In genomic region chr11:68076371-68077042, GRCh38 we compare ENCODE assay signal across 13 cellular contexts. TPM values are rescaled to one million over a fixed set of nuclear protein-coding genes. Genes with fewer than 3 reads are reported as not detected.
A peak's percentile ranks its signal among the peaks of the same experiment; 100 is the strongest.
DNase-seq lines count a peak whose midpoint lies in the region; ATAC-seq and TF ChIP-seq lines count a peak whose summit lies in the region.
"Had no signal": no experiment of that assay in that cellular context is flagged by ENCODE, and none has a peak within 500 bp of the region (broad histone marks: within the 10 kb centered on the region; RNA-seq: fewer than 3 reads in every experiment).

No MANE protein-coding gene starts in this region.

- H4K8ac ChIP-seq in H9 (replicated peaks; ENCODE audit: insufficient read length, low read depth, low read length): no peak overlapping the region

- H3K9ac ChIP-seq in H9 (ENCODE audit: extremely low read depth, insufficient read length, low read length): no peak overlapping the region

- ATAC-seq in body of pancreas (no peak), left lung (peak; percentile 51)

- H3K4me1 Mint-ChIP-seq in H9: no peaks in the 10 kb centered on the region
- no peaks in the 10 kb centered on the region for H3K4me1 Mint-ChIP-seq in activated naive CD4-positive, alpha-beta T cell treated with anti-CD3 and anti-CD28 coated beads, Interleukin-2, amount 10 ng/mL, durations not matched to agents 7 days and 5 days
- H3K4me1 Mint-ChIP-seq in T-helper 2 cell treated with Interferon-gamma antibody and Interleukin-4, amounts not matched to agents 5 μg/mL and 100 μg/mL, for 36 hours (ENCODE audit: low read depth): no peaks in the 10 kb centered on the region

- no peak overlapping the region for H2BK120ac ChIP-seq in H9 (ENCODE audit: low read depth, low read length, poor library complexity, severe bottlenecking)

- no peaks in the 10 kb centered on the region for H3K23me2 ChIP-seq in H9 (ENCODE audit: insufficient read length, low read depth, low read length, poor library complexity, severe bottlenecking)

- H3K18ac ChIP-seq in H9 (ENCODE audit: insufficient read length, low read depth, low read length): no peak overlapping the region

- no peaks in the 10 kb centered on the region for H3K9me3 ChIP-seq in AG04450 (ENCODE audit: control insufficient read depth, insufficient read depth, low read length)
- H3K9me3 ChIP-seq in H9 (ENCODE audit: control insufficient read depth, low read depth, low read length): no peaks in the 10 kb centered on the region
- no peaks in the 10 kb centered on the region for H3K9me3 ChIP-seq in body of pancreas
- H3K9me3 ChIP-seq in left lung: no peaks in the 10 kb centered on the region
- no peaks in the 10 kb centered on the region for H3K9me3 ChIP-seq in stomach
- H3K9me3 ChIP-seq: vagina had no signal

- H3K36me3 Mint-ChIP-seq in H9 (ENCODE audit: insufficient read depth in 1 of 3, low read depth in 3 of 3): peaks cover 22 to 76% (median 52%) of the 10 kb centered on the region in 3 experiments
- H3K36me3 Mint-ChIP-seq in activated naive CD4-positive, alpha-beta T cell treated with anti-CD3 and anti-CD28 coated beads, Interleukin-2, amount 10 ng/mL, durations not matched to agents 7 days and 5 days: no peaks in the 10 kb centered on the region
- H3K36me3 Mint-ChIP-seq in T-helper 2 cell treated with Interferon-gamma antibody and Interleukin-4, amounts not matched to agents 5 μg/mL and 100 μg/mL, for 36 hours (ENCODE audit: low read depth): peaks cover 4% of the 10 kb centered on the region

- no peak overlapping the region for H3K14ac ChIP-seq in H9 (ENCODE audit: insufficient read depth, low read length)

- H2BK12ac ChIP-seq in H9 (ENCODE audit: insufficient read length, low read depth, low read length): no peak overlapping the region

- POLR2A ChIA-PET in AG04450 (lab: Yijun Ruan, JAX): interaction anchor here (0.7 kb wide), 1 partner anchor 30 kb away, joined by 3 read pairs; no protein-coding TSS in a partner anchor

- H3K56ac ChIP-seq in H9 (ENCODE audit: insufficient read length, low read depth, low read length): no peak overlapping the region

- no peaks in the 10 kb centered on the region for H4K20me1 ChIP-seq in H9 (ENCODE audit: control insufficient read depth, insufficient read depth, insufficient read length)

- H2BK15ac ChIP-seq in H9 (ENCODE audit: low read depth, low read length): no peak overlapping the region

- H3K79me1 ChIP-seq in H9 (ENCODE audit: insufficient read depth, low read depth, low read length, poor library complexity, severe bottlenecking): peaks cover 3% of the 10 kb centered on the region

- no peak overlapping the region for H2BK20ac ChIP-seq in H9 (ENCODE audit: low read depth, low read length, poor library complexity, severe bottlenecking)

- no peaks in the 10 kb centered on the region for H3K27me3 Mint-ChIP-seq in H9 (ENCODE audit: low read depth)
- no peaks in the 10 kb centered on the region for H3K27me3 Mint-ChIP-seq in activated naive CD4-positive, alpha-beta T cell treated with anti-CD3 and anti-CD28 coated beads, Interleukin-2, amount 10 ng/mL, durations not matched to agents 7 days and 5 days
- no peaks in the 10 kb centered on the region for H3K27me3 Mint-ChIP-seq in T-helper 2 cell treated with Interferon-gamma antibody and Interleukin-4, amounts not matched to agents 5 μg/mL and 100 μg/mL, for 36 hours (ENCODE audit: low read depth)

- no peak overlapping the region for H3K4me2 ChIP-seq in H9 (ENCODE audit: insufficient read depth, insufficient read length, low read length)

- no peak overlapping the region for H3K27ac ChIP-seq in AG04450 (ENCODE audit: low read depth, low read length)
- no peak overlapping the region for H3K27ac ChIP-seq in H9 (ENCODE audit: insufficient read length, low read depth, low read length)
- H3K27ac ChIP-seq in body of pancreas: no peak overlapping the region
- no peak overlapping the region for H3K27ac ChIP-seq in left lung
- peak overlapping the region in 2 of 5 donors; percentile 40 to 46 for H3K27ac ChIP-seq in stomach
- H3K27ac ChIP-seq: vagina had no signal

- TF ChIP-seq POLR2A in body of pancreas (IDR thresholded peaks at IDR 0.05): no peak
- TF ChIP-seq POLR2A in stomach (IDR thresholded peaks at IDR 0.05): no peak

- no peak overlapping the region for H3K4me3 ChIP-seq in AG04450 (ENCODE audit: low read depth, low read length)
- H3K4me3 ChIP-seq in body of pancreas: no peak overlapping the region
- no peak overlapping the region for H3K4me3 ChIP-seq in left lung
- H3K4me3 ChIP-seq in stomach: no peak overlapping the region
- H3K4me3 ChIP-seq: vagina had no signal

- no peak for DNase-seq in AG04450 (ENCODE audit: low read depth, low spot score)
- no peak for DNase-seq in H9
- DNase-seq in body of pancreas: peak in 1 of 4 donors; percentile 44
- DNase-seq in left lung: no peak
- DNase-seq in stomach: no peak
- DNase-seq in activated naive CD4-positive, alpha-beta T cell treated with anti-CD3 and anti-CD28 coated beads, Interleukin-2, amount 10 ng/mL, durations not matched to agents 7 days and 5 days: no peak
- no peak for DNase-seq in T-helper 2 cell treated with Interferon-gamma antibody and Interleukin-4, amounts not matched to agents 5 μg/mL and 100 μg/mL, for 36 hours (ENCODE audit: low spot score)
- no peak for DNase-seq in NCI-H510A treated with DMSO at 0.1 percent for 48 hours (lab: John Stamatoyannopoulos, UW)
- DNase-seq: activated CD8-positive, alpha-beta memory T cell treated with anti-CD3 and anti-CD28 coated beads, Interleukin-2, amount 50 U/mL, for 48 hours; cortex of kidney; EL; T1000 had no signal

- no peak overlapping the region for H4K5ac ChIP-seq in H9 (ENCODE audit: insufficient read length, low read depth, low read length)

- peaks cover 7% of the 10 kb centered on the region for H3K79me2 ChIP-seq in H9 (ENCODE audit: insufficient read depth, low read length)

- H3K27ac Mint-ChIP-seq in H9: peak overlapping the region in 2 of 3 experiments; percentile 38; a peak in 2 of 7 replicates
- no peak overlapping the region for H3K27ac Mint-ChIP-seq in activated naive CD4-positive, alpha-beta T cell treated with anti-CD3 and anti-CD28 coated beads, Interleukin-2, amount 10 ng/mL, durations not matched to agents 7 days and 5 days
- H3K27ac Mint-ChIP-seq in T-helper 2 cell treated with Interferon-gamma antibody and Interleukin-4, amounts not matched to agents 5 μg/mL and 100 μg/mL, for 36 hours: no peak overlapping the region

- H4K91ac ChIP-seq in H9 (ENCODE audit: insufficient read length, low read depth, low read length): no peak overlapping the region

- H3K4me3 Mint-ChIP-seq in H9: no peak overlapping the region
- no peak overlapping the region for H3K4me3 Mint-ChIP-seq in activated naive CD4-positive, alpha-beta T cell treated with anti-CD3 and anti-CD28 coated beads, Interleukin-2, amount 10 ng/mL, durations not matched to agents 7 days and 5 days
- H3K4me3 Mint-ChIP-seq in T-helper 2 cell treated with Interferon-gamma antibody and Interleukin-4, amounts not matched to agents 5 μg/mL and 100 μg/mL, for 36 hours: no peak overlapping the region

- H3K27me3 ChIP-seq in AG04450 (ENCODE audit: control insufficient read depth, insufficient read depth, low read length) (no peaks in the 10 kb centered on the region), H9 (ENCODE audit: insufficient read depth, low read length) (no peaks in the 10 kb centered on the region), body of pancreas (no peaks in the 10 kb centered on the region), left lung (no peaks in the 10 kb centered on the region), stomach (no peaks in the 10 kb centered on the region)
- H3K27me3 ChIP-seq: vagina had no signal

- H3K4me1 ChIP-seq in H9 (ENCODE audit: insufficient read depth, low read length): no peaks in the 10 kb centered on the region
- H3K4me1 ChIP-seq in body of pancreas: peaks cover 32% of the 10 kb centered on the region
- H3K4me1 ChIP-seq in left lung: no peaks in the 10 kb centered on the region
- H3K4me1 ChIP-seq in stomach: peaks cover 6 to 35% (median 29%) of the 10 kb centered on the region in 4 donors
- H3K4me1 ChIP-seq: vagina had no signal

- no peak overlapping the region for H3K23ac ChIP-seq in H9 (ENCODE audit: insufficient read length, low read depth, low read length)

- no peak overlapping the region for H2AFZ ChIP-seq in H9 (ENCODE audit: low read length)

- no peak overlapping the region for H2BK5ac ChIP-seq in H9 (ENCODE audit: insufficient read length, low read length)

- CTCF ChIA-PET in AG04450 (lab: Charles Lee): interaction anchor here (1.2 kb wide), 1 partner anchor 132 kb away, joined by 3 read pairs; no protein-coding TSS in a partner anchor
- CTCF ChIA-PET in activated naive CD4-positive, alpha-beta T cell treated with anti-CD3 and anti-CD28 coated beads, Interleukin-2, amount 10 ng/mL, durations not matched to agents 7 days and 5 days (lab: Charles Lee): no interaction called here

- TF ChIP-seq CTCF in AG04450 (IDR thresholded peaks at IDR 0.05; ENCODE audit: low read depth, low read length): peak; percentile 44
- TF ChIP-seq CTCF in H9 (conservative IDR thresholded peaks at IDR 0.05): no peak
- peak in 5 of 7 experiments; percentile 7 to 48 (median 23) for TF ChIP-seq CTCF in body of pancreas (IDR thresholded peaks at IDR 0.05)
- TF ChIP-seq CTCF in left lung (IDR thresholded peaks at IDR 0.05): no peak
- TF ChIP-seq CTCF in stomach (IDR thresholded peaks at IDR 0.05): peak in 3 of 7 experiments; percentile 11 to 34 (median 27)

- H2AK5ac ChIP-seq in H9 (ENCODE audit: insufficient read length, low read length): no peak overlapping the region

- no peak overlapping the region for H3T11ph ChIP-seq in H9 (ENCODE audit: low read length)

- H3K9me3 Mint-ChIP-seq in H9: no peaks in the 10 kb centered on the region
- no peaks in the 10 kb centered on the region for H3K9me3 Mint-ChIP-seq in activated naive CD4-positive, alpha-beta T cell treated with anti-CD3 and anti-CD28 coated beads, Interleukin-2, amount 10 ng/mL, durations not matched to agents 7 days and 5 days
- H3K9me3 Mint-ChIP-seq in T-helper 2 cell treated with Interferon-gamma antibody and Interleukin-4, amounts not matched to agents 5 μg/mL and 100 μg/mL, for 36 hours: no peaks in the 10 kb centered on the region

- intact Hi-C loops in body of pancreas (cut with DNase I) (no loop called here), left lung (cut with DNase I) (no loop called here), stomach (cut with DNase I; ENCODE audit: low total_unique reads) (no loop called here)

- no peak for TF ChIP-seq EP300 in stomach (IDR thresholded peaks at IDR 0.05)

- peaks cover 0 to 10% of the 10 kb centered on the region in 2 donors for H3K36me3 ChIP-seq in body of pancreas (replicated peaks in 1 of 2; ENCODE audit: insufficient read depth in 1 of 2, low read depth in 2 of 2)
- H3K36me3 ChIP-seq in left lung: peaks cover 0 to 45% of the 10 kb centered on the region in 2 donors
- H3K36me3 ChIP-seq in stomach: peaks cover 21 to 80% (median 67%) of the 10 kb centered on the region in 4 donors

- H3K4ac ChIP-seq in H9 (ENCODE audit: low read depth, low read length): no peak overlapping the region

- WGBS in H9 (ENCODE audit: extremely low coverage, insufficient read length, low lambda C conversion rate): no CpG with 5 or more reads among the region's 11 CpGs
- WGBS in body of pancreas, 2 donors: 72 to 77% methylated on average over 11 of the region's 11 CpGs
- WGBS in stomach, 5 donors: 35 to 56% (median 52%) methylated on average over 11 of the region's 11 CpGs

RNA-seq across cellular contexts. Expression of gene TCIRG1, which starts 37.7 kb away (rescaled TPM):
- polyA plus RNA-seq in AG04450 (2011; rRNA removed): 26.5 and 39.0 TPM in 2 replicates
- polyA minus RNA-seq in AG04450 (2011; rRNA and poly(A)+ RNA removed): 26.7 and 34.1 TPM in 2 replicates
- total RNA-seq in H9 (2021): 24.4 and 27.1 TPM in 2 replicates
- 100 to 1,000 TPM; 488 to 798 TPM for total RNA-seq in body of pancreas
- 100 to 1,000 TPM; 191 to 323 TPM for total RNA-seq in left lung
- total RNA-seq in stomach: 100 to 1,000 TPM in 4 of 5 donors, 10 to 100 TPM in 1; 46.3 to 835 (median 484) TPM
- 100 to 1,000 TPM in 2 of 3 donors, 10 to 100 TPM in 1; 96.7 to 147 (median 111) TPM for polyA plus RNA-seq in stomach

RNA-seq across cellular contexts. Expression of gene CHKA, which starts 44.7 kb away (rescaled TPM):
- 11.3 and 12.5 TPM in 2 replicates for polyA plus RNA-seq in AG04450 (2011; rRNA removed)
- polyA minus RNA-seq in AG04450 (2011; rRNA and poly(A)+ RNA removed): 13.6 and 14.6 TPM in 2 replicates
- 63.0 and 64.2 TPM in 2 replicates for total RNA-seq in H9 (2021)
- 10 to 100 TPM; 72.1 to 92.6 TPM for total RNA-seq in body of pancreas
- total RNA-seq in left lung: 10 to 100 TPM; 36.8 to 41.7 TPM
- 100 to 1,000 TPM in 4 of 5 donors, 10 to 100 TPM in 1; 85.9 to 227 (median 147) TPM for total RNA-seq in stomach
- 10 to 100 TPM; 20.9 to 47.2 (median 36.7) TPM for polyA plus RNA-seq in stomach

RNA-seq across cellular contexts. Expression of gene NDUFS8, which starts 46.0 kb away (rescaled TPM):
- polyA plus RNA-seq in AG04450 (2011; rRNA removed) (42.5 and 65.3 TPM in 2 replicates), stomach (100 to 1,000 TPM; 187 to 263 (median 224) TPM)
- 43.0 and 58.8 TPM in 2 replicates for polyA minus RNA-seq in AG04450 (2011; rRNA and poly(A)+ RNA removed)
- total RNA-seq in H9 (2021) (213 and 214 TPM in 2 replicates), body of pancreas (100 to 1,000 TPM; 108 to 109 TPM), left lung (100 to 1,000 TPM; 148 to 151 TPM), stomach (100 to 1,000 TPM in 3 of 5 donors, 10 to 100 TPM in 2; 52.0 to 310 (median 123) TPM)

Comparison
In these comparisons a context has a peak if more than half of its experiments do, and no peak if none do; other contexts are left out.
1. CTCF ChIP-seq: peak in AG04450 (single experiment) and body of pancreas (5 of 7); none in H9 (single experiment) and left lung (0 of 2).
2. H3K27ac Mint-ChIP-seq: peak in H9 (2 of 3); none in activated naive CD4-positive, alpha-beta T cell treated with anti-CD3 and anti-CD28 coated beads, Interleukin-2, amount 10 ng/mL, durations not matched to agents 7 days and 5 days (single experiment) and T-helper 2 cell treated with Interferon-gamma antibody and Interleukin-4, amounts not matched to agents 5 μg/mL and 100 μg/mL, for 36 hours (single experiment).